ENCODE assay signal across 8 cellular contexts in genomic region chr7:116582806-116583444, GRCh38. TPM values are rescaled to one million over a fixed set of nuclear protein-coding genes. Genes with fewer than 3 reads are reported as not detected.
DNase-seq lines count a peak whose midpoint lies in the region; ATAC-seq and TF ChIP-seq lines count a peak whose summit lies in the region.

No MANE protein-coding gene starts in this region.

- H3K4me3 ChIP-seq in A673 (ENCODE audit: low read depth, low read length, poor library complexity, severe bottlenecking) (no peak overlapping the region), Panc1 (ENCODE audit: low read depth in 2 of 2, low read length in 2 of 2) (no peak overlapping the region)
- no peak overlapping the region for H3K4me3 ChIP-seq in effector memory CD4-positive, alpha-beta T cell (ENCODE audit: insufficient read depth, low read depth, low read length, poor library complexity, severe bottlenecking)

- H3K27ac ChIP-seq in A673 (ENCODE audit: low read depth, low read length, poor library complexity, severe bottlenecking), result peak overlapping the region; percentile 56
- peak overlapping the region; percentile 74 for H3K27ac ChIP-seq in Panc1 (ENCODE audit: low read length)
- H3K27ac ChIP-seq in effector memory CD4-positive, alpha-beta T cell (ENCODE audit: insufficient read depth, low read length, poor library complexity, severe bottlenecking), result no peak overlapping the region

- no peaks in the 10 kb centered on the region for H3K27me3 ChIP-seq in A673 (replicated peaks; ENCODE audit: insufficient read depth, low read depth, low read length, poor library complexity)
- H3K27me3 ChIP-seq in Panc1 (ENCODE audit: control insufficient read depth, insufficient read depth, low read length), result no peaks in the 10 kb centered on the region
- H3K27me3 ChIP-seq in effector memory CD4-positive, alpha-beta T cell (replicated peaks; ENCODE audit: control insufficient read depth, insufficient read depth, low read length, poor library complexity, severe bottlenecking), result no peaks in the 10 kb centered on the region

- DNase-seq in A673 (ENCODE audit: low spot score) (peak; percentile 90), Panc1 (ENCODE audit: low read depth, low spot score) (no peak), left ventricle myocardium superior (peak; percentile 39), GM13977 (ENCODE audit: low spot score) (no peak), 8988T (no peak), NCI-H526 treated with DMSO at 0.1 percent for 48 hours (lab: John Stamatoyannopoulos, UW) (no peak)
- DNase-seq in effector memory CD4-positive, alpha-beta T cell, result no peak

- peak; percentile 39 for ATAC-seq in GM21367 (IDR thresholded peaks at IDR 0.05; ENCODE audit: unreplicated experiment)
- ATAC-seq in Panc1, result peak; percentile 74
- peak; percentile 93 for ATAC-seq in left ventricle myocardium superior

- CTCF ChIA-PET in A673 (lab: Charles Lee), result interaction anchor here (1.1 to 1.3 kb wide), 2 partner anchors 9 to 325 kb away, joined by 3 to 4 read pairs; no protein-coding TSS in a partner anchor
- CTCF ChIA-PET in Panc1 (lab: Charles Lee), result interaction anchor here (0.8 to 1.2 kb wide), 3 partner anchors 10 to 403 kb away, joined by 3 to 7 read pairs (median 3); no protein-coding TSS in a partner anchor

- intact Hi-C loops in A673 (cut with micrococcal nuclease; ENCODE audit: unreplicated experiment), result loop anchor here (10.0 kb wide), 2 partner anchors 138 to 248 kb away; no protein-coding TSS in a partner anchor
- intact Hi-C loops in Panc1 (cut with micrococcal nuclease; ENCODE audit: unreplicated experiment), result loop anchor here (10.0 kb wide), 1 partner anchor 228 kb away; no protein-coding TSS in a partner anchor
- intact Hi-C loops in left ventricle myocardium superior (cut with micrococcal nuclease), result loop anchor here (10.0 kb wide), 1 partner anchor 48 kb away; no protein-coding TSS in a partner anchor

- no peaks in the 10 kb centered on the region for H3K9me3 ChIP-seq in A673 (ENCODE audit: low read depth, low read length, poor library complexity, severe bottlenecking)
- no peaks in the 10 kb centered on the region for H3K9me3 ChIP-seq in Panc1 (ENCODE audit: control insufficient read depth, insufficient read depth, low read depth, low read length)
- no peaks in the 10 kb centered on the region for H3K9me3 ChIP-seq in effector memory CD4-positive, alpha-beta T cell (ENCODE audit: control insufficient read depth, low read length)

- TF ChIP-seq CTCF in A673 (conservative IDR thresholded peaks at IDR 0.05; ENCODE audit: low read depth, low read length) (no peak), Panc1 (IDR thresholded peaks at IDR 0.05) (no peak), GM13977 (IDR thresholded peaks at IDR 0.05; ENCODE audit: extremely low read depth, insufficient read depth, missing control alignments) (no peak)

- H3K4me1 ChIP-seq in A673 (ENCODE audit: insufficient read depth, low read length, poor library complexity, severe bottlenecking) (peaks cover 33% of the 10 kb centered on the region), Panc1 (ENCODE audit: control insufficient read depth, insufficient read depth, low read length) (peaks cover 12% of the 10 kb centered on the region)
- no peaks in the 10 kb centered on the region for H3K4me1 ChIP-seq in effector memory CD4-positive, alpha-beta T cell (ENCODE audit: control insufficient read depth, insufficient read depth, low read length, poor library complexity, severe bottlenecking)

- POLR2A ChIA-PET in A673 (lab: Charles Lee; ENCODE audit: low non-redundant PET), result interaction anchor here (0.6 kb wide), 1 partner anchor 359 kb away, joined by 5 read pairs; no protein-coding TSS in a partner anchor
- POLR2A ChIA-PET in Panc1 (lab: Charles Lee), result no interaction called here

- H3K36me3 ChIP-seq in A673 (ENCODE audit: insufficient read depth, low read length, poor library complexity, severe bottlenecking) (no peaks in the 10 kb centered on the region), Panc1 (ENCODE audit: control insufficient read depth, insufficient read depth, low read length) (no peaks in the 10 kb centered on the region)
- H3K36me3 ChIP-seq in effector memory CD4-positive, alpha-beta T cell (ENCODE audit: control insufficient read depth, insufficient read depth, low read length), result no peaks in the 10 kb centered on the region

- no TSS peak for BruUV-seq in A673 (replicated peaks; lab: Mats Ljungman, UMichigan)
- no TSS peak for BruUV-seq in Panc1 (replicated peaks; lab: Mats Ljungman, UMichigan)

- in situ Hi-C loops in Panc1 (cut with HindIII; ENCODE audit: low pct_unique_long_range_greater_than_20kb, low sequenced_read_pairs), result no loop called here
- in situ Hi-C loops in GM13977 (cut with MboI; ENCODE audit: low pct_unique_long_range_greater_than_20kb, low sequenced_read_pairs, unreplicated experiment), result loop anchor here (10.0 kb wide), 1 partner anchor 418 kb away; no protein-coding TSS in a partner anchor

RNA-seq across cellular contexts. Expression of gene CAV1, which starts 58.1 kb away (rescaled TPM):
- total RNA-seq in A673 (2021) (1,757 and 2,074 TPM in 2 replicates), Panc1 (2021; ENCODE audit: unreplicated experiment) (496 TPM), left ventricle myocardium superior (362 TPM)
- 465 TPM for polyA plus RNA-seq in Panc1 (2012; ENCODE audit: insufficient read length)

Comparison
In these comparisons a context has a peak if more than half of its experiments do, and no peak if none do; other contexts are left out.
1. DNase-seq: peak in A673 (single experiment) and left ventricle myocardium superior (single experiment); none in Panc1 (single experiment), GM13977 (single experiment), 8988T (single experiment), NCI-H526 treated with DMSO at 0.1 percent for 48 hours (single experiment) and effector memory CD4-positive, alpha-beta T cell (0 of 3).
2. ATAC-seq: peak in every context shown above with its lines; median percentile 93 in left ventricle myocardium superior; 74 in Panc1; 39 in GM21367.